In genomic region chr1:99758073-99758511, GRCh38 we compare ENCODE assay signal across 11 cellular contexts. TPM values are rescaled to one million over a fixed set of nuclear protein-coding genes. Genes with fewer than 3 reads are reported as not detected.
A peak's percentile ranks its signal among the peaks of the same experiment; 100 is the strongest.
DNase-seq lines count a peak whose midpoint lies in the region; ATAC-seq, FAIRE-seq and TF ChIP-seq lines count a peak whose summit lies in the region.
"Had no signal": no experiment of that assay in that cellular context is flagged by ENCODE, and none has a peak within 500 bp of the region (broad histone marks: within the 10 kb centered on the region; RNA-seq: fewer than 3 reads in every experiment).

No MANE protein-coding gene starts in this region.

- no peak overlapping the region for H3K14ac ChIP-seq in H1 (ENCODE audit: insufficient read length)

- H3K4me1 ChIP-seq in H1 (replicated peaks in 1 of 4; ENCODE audit: control insufficient read depth in 3 of 4, insufficient read depth in 4 of 4, low read length in 3 of 4), result peaks cover 0 to 8% (median 1%) of the 10 kb centered on the region in 4 experiments; a peak in 2 of 7 replicates
- peaks cover 6% of the 10 kb centered on the region for H3K4me1 ChIP-seq in upper lobe of right lung

- ATAC-seq in GM21367 (IDR thresholded peaks at IDR 0.05; ENCODE audit: unreplicated experiment) (peak; percentile 77), HG03175 (IDR thresholded peaks at IDR 0.05; ENCODE audit: unreplicated experiment) (peak; percentile 78), upper lobe of right lung (no peak), left cardiac atrium (no peak)
- ATAC-seq: stimulated activated naive CD8-positive, alpha-beta T cell treated with anti-CD3 and anti-CD28 coated beads, Interleukin-15, Interleukin-2, amounts not matched to agents 100 U/mL and 50 U/mL, for 24 hours had no signal

- no peak overlapping the region for H4K8ac ChIP-seq in H1 (ENCODE audit: extremely low read depth, insufficient read depth, low read length)

- no peak for FAIRE-seq in H1 (lab: Jason Lieb, UNC)

- no peak overlapping the region for H4K5ac ChIP-seq in H1 (ENCODE audit: insufficient read length, low read depth, low read length)

- no peak for TF ChIP-seq POLR2A in H1 (IDR thresholded peaks at IDR 0.05; ENCODE audit: control extremely low read depth in 1 of 2, low read depth in 2 of 2, low read length in 2 of 2)

- no peak overlapping the region for H2AFZ ChIP-seq in H1 (ENCODE audit: low read length)

- no peak overlapping the region for H2BK15ac ChIP-seq in H1 (ENCODE audit: low read length)

- H3K23ac ChIP-seq in H1 (ENCODE audit: insufficient read length), result no peak overlapping the region

- H4K20me1 ChIP-seq in H1 (replicated peaks in 1 of 2; ENCODE audit: control insufficient read depth in 1 of 2, insufficient read depth in 2 of 2, low read length in 2 of 2), result no peaks in the 10 kb centered on the region

- H3K4me3 ChIP-seq in GM12865 (ENCODE audit: low read depth, low read length), result peak overlapping the region; percentile 49
- H3K4me3 ChIP-seq in H1 (ENCODE audit: extremely low read depth in 1 of 4, insufficient read depth in 2 of 4, low read depth in 3 of 4, low read length in 4 of 4), result no peak overlapping the region
- H3K4me3 ChIP-seq in upper lobe of right lung, result no peak overlapping the region

- TF ChIP-seq CTCF in GM12865 (IDR thresholded peaks at IDR 0.05; ENCODE audit: insufficient read depth, low read depth, low read length, missing control alignments) (no peak), H1 (IDR thresholded peaks at IDR 0.05; ENCODE audit: control extremely low read depth in 1 of 3, insufficient read depth in 1 of 3, low read depth in 1 of 3, low read length in 3 of 3) (no peak), upper lobe of right lung (IDR thresholded peaks at IDR 0.05) (no peak)

- H4K91ac ChIP-seq in H1 (replicated peaks; ENCODE audit: insufficient read length, low read length), result no peak overlapping the region

- 0% methylated on average over 1 of the region's 1 CpG; no CpG with 5 or more reads in 1 of the 2 experiments for WGBS in H1 (ENCODE audit: extremely low coverage in 1 of 2, insufficient coverage in 1 of 2, insufficient read length in 1 of 2, insufficient replicate concordance in 2 of 2, low coverage in 1 of 2, low lambda C conversion rate in 2 of 2, missing lambda C conversion rate in 1 of 2), 2 experiments

- H3K4me2 ChIP-seq in H1 (ENCODE audit: insufficient read depth in 1 of 2, low read depth in 2 of 2, low read length in 2 of 2), result peak overlapping the region in 1 of 2 experiments; percentile 28; a peak in 2 of 4 replicates

- H3K56ac ChIP-seq in H1 (replicated peaks; ENCODE audit: insufficient read length, low read depth, low read length), result no peak overlapping the region

- no peak overlapping the region for H2BK5ac ChIP-seq in H1 (ENCODE audit: low read depth, low read length)

- no peak overlapping the region for H2BK120ac ChIP-seq in H1 (replicated peaks; ENCODE audit: low read depth, low read length)

- no peak overlapping the region for H2BK20ac ChIP-seq in H1 (ENCODE audit: low read length)

- no peak overlapping the region for H3K4ac ChIP-seq in H1 (replicated peaks; ENCODE audit: insufficient read length, low read depth, low read length)

- peaks cover 0 to 3% of the 10 kb centered on the region in 2 experiments; a peak in 1 of 4 replicates for H3K79me2 ChIP-seq in H1 (ENCODE audit: control insufficient read depth in 1 of 2, insufficient read depth in 2 of 2, low read length in 2 of 2)

- H3K9me3 ChIP-seq in H1 (ENCODE audit: insufficient read depth in 2 of 2, low read depth in 1 of 2, low read length in 1 of 2) (peaks cover 0 to 2% of the 10 kb centered on the region in 2 experiments; a peak in 1 of 4 replicates), upper lobe of right lung (no peaks in the 10 kb centered on the region)

- POLR2A ChIA-PET in H1 (lab: Charles Lee; ENCODE audit: partially characterized antibody), result no interaction called here

- no peak for TF ChIP-seq EP300 in H1 (IDR thresholded peaks at IDR 0.05; ENCODE audit: borderline replicate concordance in 1 of 2, low read depth in 2 of 2, low read length in 2 of 2)

- no peaks in the 10 kb centered on the region for H3K79me1 ChIP-seq in H1 (ENCODE audit: low read depth, low read length)

- peak; percentile 65 for DNase-seq in GM12865 (ENCODE audit: low read depth)
- DNase-seq in H1 (ENCODE audit: low read depth in 1 of 2, low spot score in 2 of 2), result no peak
- no peak for DNase-seq in NCI-H146 (lab: John Stamatoyannopoulos, UW)
- DNase-seq in upper lobe of right lung, result no peak
- DNase-seq in NCI-H2196 treated with DMSO at 0.1 percent for 48 hours (lab: John Stamatoyannopoulos, UW; ENCODE audit: unreplicated experiment), result no peak
- no peak for DNase-seq in left cardiac atrium
- DNase-seq: IMR-90; posterior cingulate gyrus; stimulated activated naive CD8-positive, alpha-beta T cell treated with anti-CD3 and anti-CD28 coated beads, Interleukin-15, Interleukin-2, amounts not matched to agents 100 U/mL and 50 U/mL, for 24 hours had no signal

- H3K18ac ChIP-seq in H1 (ENCODE audit: extremely low read depth, low read length), result 0 out of 2 replicates have a peak overlapping the region, but pooled peaks have one; percentile 14

- H3K27ac ChIP-seq in H1 (ENCODE audit: low read depth, low read length) (no peak overlapping the region), upper lobe of right lung (no peak overlapping the region)

- H3K23me2 ChIP-seq in H1 (ENCODE audit: low read depth, low read length), result no peaks in the 10 kb centered on the region

- H2BK12ac ChIP-seq in H1 (ENCODE audit: low read depth, low read length), result no peak overlapping the region

- no peaks in the 10 kb centered on the region for H3K27me3 ChIP-seq in H1 (replicated peaks in 1 of 4; ENCODE audit: control insufficient read depth in 3 of 4, extremely low read depth in 1 of 4, insufficient read depth in 3 of 4, low read length in 3 of 4)
- H3K27me3 ChIP-seq in upper lobe of right lung, result no peaks in the 10 kb centered on the region

- intact Hi-C loops in upper lobe of right lung (cut with DNase I), result no loop called here
- intact Hi-C loops in left cardiac atrium (cut with DNase I), result no loop called here

- CTCF ChIA-PET in H1 (lab: Charles Lee; ENCODE audit: partially characterized antibody), result no interaction called here

- no peak for TF ChIP-seq RAD21 in H1 (IDR thresholded peaks at IDR 0.05 in 1 of 2, conservative IDR thresholded peaks at IDR 0.05 in 1 of 2; ENCODE audit: low read depth in 2 of 2, low read length in 2 of 2)

- H3K36me3 ChIP-seq in H1 (ENCODE audit: control insufficient read depth in 2 of 4, insufficient read depth in 4 of 4, low read length in 3 of 4) (no peaks in the 10 kb centered on the region), upper lobe of right lung (no peaks in the 10 kb centered on the region)

- H2AK5ac ChIP-seq in H1 (ENCODE audit: low read depth, low read length), result no peak overlapping the region

- H3K9ac ChIP-seq in H1 (replicated peaks in 1 of 4; ENCODE audit: extremely low read depth in 1 of 4, low read depth in 3 of 4, low read length in 3 of 4), result peak overlapping the region in 1 of 4 experiments; percentile 37; a peak in 2 of 7 replicates

TF ChIP-seq in H1, 55 proteins besides CTCF, POLR2A, EP300 and RAD21:
- TF ChIP-seq BACH1 (IDR thresholded peaks at IDR 0.05; ENCODE audit: low read length) (peak; percentile 77), MAFK (IDR thresholded peaks at IDR 0.05; ENCODE audit: low read depth, low read length) (peak; percentile 53; the same call in 1 of the 2 replicates), CBX5 (IDR thresholded peaks at IDR 0.05; ENCODE audit: low read depth, low read length) (no peak)

RNA-seq across cellular contexts. Expression of gene FRRS1, which starts 8.3 kb away (rescaled TPM):
- total RNA-seq in H1 (2021; fragmentation: NEBNext Ultra II Directional; extraction: Animal tissue kit (Norgen Biotek cat#: 25700)), result 5.6 and 6.5 TPM in 2 replicates
- 3.5 and 13.7 TPM in 2 replicates for polyA plus RNA-seq in H1 (2011; rRNA removed)
- 2.3 TPM for polyA plus RNA-seq in H1 (2011; cell fraction: cytosol; rRNA removed)
- polyA plus RNA-seq in H1 (2011; cell fraction: nucleus; rRNA removed), result 2.1 TPM
- polyA plus RNA-seq in H1 (2012, experiment 1 of 2), result 3.0 to 4.0 TPM (median 3.2 TPM) in 4 replicates
- 0.41 TPM for polyA plus RNA-seq in H1 (2012, experiment 2 of 2)
- polyA plus RNA-seq in H1 (2013, experiment 1 of 2), result 7.4 TPM
- polyA plus RNA-seq in H1 (2013, experiment 2 of 2), result 7.4 TPM
- polyA minus RNA-seq in H1 (2011; rRNA and poly(A)+ RNA removed), result 15.1 and 20.5 TPM in 2 replicates
- polyA minus RNA-seq in H1 (2011; cell fraction: cytosol; rRNA and poly(A)+ RNA removed), result 5.6 TPM
- polyA minus RNA-seq in H1 (2011; cell fraction: nucleus; rRNA and poly(A)+ RNA removed), result 8.7 TPM
- total RNA-seq in upper lobe of right lung (6.8 TPM), left cardiac atrium (1 to 10 TPM; 3.6 to 3.8 TPM)

Comparison
In these comparisons a context has a peak if more than half of its experiments do, and no peak if none do; other contexts are left out.
1. ATAC-seq: peak in GM21367 (single experiment) and HG03175 (single experiment); none in upper lobe of right lung (single experiment) and left cardiac atrium (0 of 2).